ENCODE assay signal across 1 cellular context in genomic region chr13:113917523-113918371, GRCh38.
TF ChIP-seq lines count a peak whose summit lies in the region.

No MANE protein-coding gene starts in this region.

TF ChIP-seq in H1, 55 proteins besides CTCF, POLR2A, EP300 and RAD21:
- no peak for TF ChIP-seq KDM1A (IDR thresholded peaks at IDR 0.05; ENCODE audit: borderline replicate concordance, low read length)
- no peak for TF ChIP-seq CBX5 (IDR thresholded peaks at IDR 0.05; ENCODE audit: low read depth, low read length)
- TF ChIP-seq USF2 (IDR thresholded peaks at IDR 0.05; ENCODE audit: low read length): no peak
